Comparison of ENCODE assay signal across 1 cellular context in genomic region chr15:40274350-40275274, GRCh38.
TF ChIP-seq lines count a peak whose summit lies in the region.

No MANE protein-coding gene starts in this region.

TF ChIP-seq in K562, 482 proteins besides CTCF, POLR2A, EP300 and RAD21 (continues in another document):
- TF ChIP-seq BHLHE40 (IDR thresholded peaks at IDR 0.05; ENCODE audit: low read length) (peak; percentile 50), PPARD (CRISPR knock-in tag; IDR thresholded peaks at IDR 0.05) (no peak), MYNN (IDR thresholded peaks at IDR 0.05) (no peak), MYNN (CRISPR knock-in tag; IDR thresholded peaks at IDR 0.05) (no peak), TBL1XR1 (IDR thresholded peaks at IDR 0.05; ENCODE audit: low read length in 2 of 2) (0 out of 4 replicates have a peak, but pooled peaks of 1 of the 2 experiments have one; percentile 80), ZNF696 (CRISPR knock-in tag; conservative IDR thresholded peaks at IDR 0.05) (no peak), CTCFL (IDR thresholded peaks at IDR 0.05; ENCODE audit: borderline replicate concordance, insufficient read depth, low read depth, low read length, poor library complexity, severe bottlenecking) (peak; percentile 71), ZBTB43 (CRISPR knock-in tag; IDR thresholded peaks at IDR 0.05) (peak; percentile 60; the same call in 1 of the 2 replicates), XRCC5 (IDR thresholded peaks at IDR 0.05; ENCODE audit: low read depth, low read length) (peak; percentile 100), NR2C1 (IDR thresholded peaks at IDR 0.05) (no peak), NR2C1 (tag; IDR thresholded peaks at IDR 0.05) (no peak), MAFK (IDR thresholded peaks at IDR 0.05; ENCODE audit: low read length) (0 out of 2 replicates have a peak, but pooled peaks have one; percentile 32), LEF1 (IDR thresholded peaks at IDR 0.05) (no peak), STAG1 (CRISPR knock-in tag; IDR thresholded peaks at IDR 0.05; ENCODE audit: borderline replicate concordance) (peak; percentile 92; the same call in 1 of the 2 replicates), LCOR (CRISPR knock-in tag; IDR thresholded peaks at IDR 0.05) (peak; percentile 88; the same call in 1 of the 2 replicates), CC2D1A (IDR thresholded peaks at IDR 0.05) (peak; percentile 69; the same call in 1 of the 2 replicates), MYC (IDR thresholded peaks at IDR 0.05; ENCODE audit: low read depth, low read length) (peak; percentile 42; the same call in 1 of the 2 replicates), MYC (CRISPR knock-in tag; IDR thresholded peaks at IDR 0.05; ENCODE audit: borderline replicate concordance, low read depth) (no peak), ZNF146 (CRISPR knock-in tag; IDR thresholded peaks at IDR 0.05; ENCODE audit: unreplicated experiment) (no peak), ZBTB33 (CRISPR knock-in tag; IDR thresholded peaks at IDR 0.05) (peak; percentile 86), POU5F1 (IDR thresholded peaks at IDR 0.05; ENCODE audit: borderline replicate concordance, low read depth, low read length, partially characterized antibody) (no peak), COPS2 (conservative IDR thresholded peaks at IDR 0.05) (no peak), TBP (optimal IDR thresholded peaks at IDR 0.05; ENCODE audit: low read depth, low read length) (peak; percentile 13), MAX (CRISPR knock-in tag; IDR thresholded peaks at IDR 0.05) (no peak), RCOR1 (IDR thresholded peaks at IDR 0.05; ENCODE audit: borderline replicate concordance in 1 of 2, low read depth in 2 of 2, low read length in 2 of 2) (peak in 1 of 2 experiments; percentile 75; a peak in 2 of 4 replicates), NR3C1 (CRISPR knock-in tag; IDR thresholded peaks at IDR 0.05) (no peak), ZNF24 (IDR thresholded peaks at IDR 0.05) (peak; percentile 27; the same call in 1 of the 2 replicates), CREM (IDR thresholded peaks at IDR 0.05; ENCODE audit: low read depth) (peak; percentile 48), CBFB (CRISPR knock-in tag; IDR thresholded peaks at IDR 0.05) (peak; percentile 76; the same call in 1 of the 2 replicates), KLF16 (IDR thresholded peaks at IDR 0.05) (peak; percentile 79), JUND (IDR thresholded peaks at IDR 0.05; ENCODE audit: borderline replicate concordance, low read depth, low read length) (peak; percentile 71; the same call in 1 of the 2 replicates), JUND (tag; IDR thresholded peaks at IDR 0.05; ENCODE audit: borderline replicate concordance, low read depth, low read length) (no peak), NBN (IDR thresholded peaks at IDR 0.05; ENCODE audit: low read depth) (peak; percentile 31; the same call in 1 of the 2 replicates), ZNF274 (IDR thresholded peaks at IDR 0.05; ENCODE audit: borderline replicate concordance, low read depth, low read length) (no peak), C11orf30 (IDR thresholded peaks at IDR 0.05; ENCODE audit: low read depth) (no peak), SMAD4 (CRISPR knock-in tag; conservative IDR thresholded peaks at IDR 0.05) (no peak), TEAD4 (IDR thresholded peaks at IDR 0.05; ENCODE audit: low read length) (0 out of 2 replicates have a peak, but pooled peaks have one; percentile 39), TEAD4 (CRISPR knock-in tag; IDR thresholded peaks at IDR 0.05; ENCODE audit: borderline replicate concordance) (no peak), SP1 (CRISPR knock-in tag; IDR thresholded peaks at IDR 0.05) (peak; percentile 60), MEF2D (tag; conservative IDR thresholded peaks at IDR 0.05; ENCODE audit: low read depth) (0 out of 2 replicates have a peak, but pooled peaks have one; percentile 34), ATF1 (CRISPR knock-in tag; IDR thresholded peaks at IDR 0.05) (no peak), ATF1 (tag; IDR thresholded peaks at IDR 0.05) (0 out of 2 replicates have a peak, but pooled peaks have one; percentile 22), SIN3B (IDR thresholded peaks at IDR 0.05; ENCODE audit: low read depth) (0 out of 2 replicates have a peak, but pooled peaks have one; percentile 17), CBX8 (IDR thresholded peaks at IDR 0.05; ENCODE audit: borderline replicate concordance, extremely low read depth, low read depth, low read length, poor library complexity, severe bottlenecking) (no peak), KDM4B (IDR thresholded peaks at IDR 0.05; ENCODE audit: borderline replicate concordance in 2 of 2, low read depth in 1 of 2) (0 out of 4 replicates have a peak, but pooled peaks of 1 of the 2 experiments have one; percentile 17), PHB2 (IDR thresholded peaks at IDR 0.05; ENCODE audit: low read depth) (no peak), ZNF507 (tag; conservative IDR thresholded peaks at IDR 0.05) (no peak)
- TF ChIP-seq, protein P1, sequence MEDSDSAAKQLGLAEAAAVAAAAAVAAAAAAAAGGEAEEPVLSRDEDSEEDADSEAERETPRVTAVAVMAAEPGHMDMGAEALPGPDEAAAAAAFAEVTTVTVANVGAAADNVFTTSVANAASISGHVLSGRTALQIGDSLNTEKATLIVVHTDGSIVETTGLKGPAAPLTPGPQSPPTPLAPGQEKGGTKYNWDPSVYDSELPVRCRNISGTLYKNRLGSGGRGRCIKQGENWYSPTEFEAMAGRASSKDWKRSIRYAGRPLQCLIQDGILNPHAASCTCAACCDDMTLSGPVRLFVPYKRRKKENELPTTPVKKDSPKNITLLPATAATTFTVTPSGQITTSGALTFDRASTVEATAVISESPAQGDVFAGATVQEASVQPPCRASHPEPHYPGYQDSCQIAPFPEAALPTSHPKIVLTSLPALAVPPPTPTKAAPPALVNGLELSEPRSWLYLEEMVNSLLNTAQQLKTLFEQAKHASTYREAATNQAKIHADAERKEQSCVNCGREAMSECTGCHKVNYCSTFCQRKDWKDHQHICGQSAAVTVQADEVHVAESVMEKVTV (CRISPR knock-in tag; IDR thresholded peaks at IDR 0.05), result peak; percentile 96
- TF ChIP-seq, protein P2, sequence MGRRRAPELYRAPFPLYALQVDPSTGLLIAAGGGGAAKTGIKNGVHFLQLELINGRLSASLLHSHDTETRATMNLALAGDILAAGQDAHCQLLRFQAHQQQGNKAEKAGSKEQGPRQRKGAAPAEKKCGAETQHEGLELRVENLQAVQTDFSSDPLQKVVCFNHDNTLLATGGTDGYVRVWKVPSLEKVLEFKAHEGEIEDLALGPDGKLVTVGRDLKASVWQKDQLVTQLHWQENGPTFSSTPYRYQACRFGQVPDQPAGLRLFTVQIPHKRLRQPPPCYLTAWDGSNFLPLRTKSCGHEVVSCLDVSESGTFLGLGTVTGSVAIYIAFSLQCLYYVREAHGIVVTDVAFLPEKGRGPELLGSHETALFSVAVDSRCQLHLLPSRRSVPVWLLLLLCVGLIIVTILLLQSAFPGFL (CRISPR knock-in tag; IDR thresholded peaks at IDR 0.05), result 0 out of 2 replicates have a peak, but pooled peaks have one; percentile 73
- TF ChIP-seq, protein P3, sequence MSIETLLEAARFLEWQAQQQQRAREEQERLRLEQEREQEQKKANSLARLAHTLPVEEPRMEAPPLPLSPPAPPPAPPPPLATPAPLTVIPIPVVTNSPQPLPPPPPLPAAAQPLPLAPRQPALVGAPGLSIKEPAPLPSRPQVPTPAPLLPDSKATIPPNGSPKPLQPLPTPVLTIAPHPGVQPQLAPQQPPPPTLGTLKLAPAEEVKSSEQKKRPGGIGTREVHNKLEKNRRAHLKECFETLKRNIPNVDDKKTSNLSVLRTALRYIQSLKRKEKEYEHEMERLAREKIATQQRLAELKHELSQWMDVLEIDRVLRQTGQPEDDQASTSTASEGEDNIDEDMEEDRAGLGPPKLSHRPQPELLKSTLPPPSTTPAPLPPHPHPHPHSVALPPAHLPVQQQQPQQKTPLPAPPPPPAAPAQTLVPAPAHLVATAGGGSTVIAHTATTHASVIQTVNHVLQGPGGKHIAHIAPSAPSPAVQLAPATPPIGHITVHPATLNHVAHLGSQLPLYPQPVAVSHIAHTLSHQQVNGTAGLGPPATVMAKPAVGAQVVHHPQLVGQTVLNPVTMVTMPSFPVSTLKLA (conservative IDR thresholded peaks at IDR 0.05), result 0 out of 4 replicates have a peak, but pooled peaks of 1 of the 2 experiments have one; percentile 22
- TF ChIP-seq, protein P4, sequence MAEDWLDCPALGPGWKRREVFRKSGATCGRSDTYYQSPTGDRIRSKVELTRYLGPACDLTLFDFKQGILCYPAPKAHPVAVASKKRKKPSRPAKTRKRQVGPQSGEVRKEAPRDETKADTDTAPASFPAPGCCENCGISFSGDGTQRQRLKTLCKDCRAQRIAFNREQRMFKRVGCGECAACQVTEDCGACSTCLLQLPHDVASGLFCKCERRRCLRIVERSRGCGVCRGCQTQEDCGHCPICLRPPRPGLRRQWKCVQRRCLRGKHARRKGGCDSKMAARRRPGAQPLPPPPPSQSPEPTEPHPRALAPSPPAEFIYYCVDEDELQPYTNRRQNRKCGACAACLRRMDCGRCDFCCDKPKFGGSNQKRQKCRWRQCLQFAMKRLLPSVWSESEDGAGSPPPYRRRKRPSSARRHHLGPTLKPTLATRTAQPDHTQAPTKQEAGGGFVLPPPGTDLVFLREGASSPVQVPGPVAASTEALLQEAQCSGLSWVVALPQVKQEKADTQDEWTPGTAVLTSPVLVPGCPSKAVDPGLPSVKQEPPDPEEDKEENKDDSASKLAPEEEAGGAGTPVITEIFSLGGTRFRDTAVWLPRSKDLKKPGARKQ (CRISPR knock-in tag; IDR thresholded peaks at IDR 0.05), result peak; percentile 81; the same call in 1 of the 2 replicates
- TF ChIP-seq, protein P5, sequence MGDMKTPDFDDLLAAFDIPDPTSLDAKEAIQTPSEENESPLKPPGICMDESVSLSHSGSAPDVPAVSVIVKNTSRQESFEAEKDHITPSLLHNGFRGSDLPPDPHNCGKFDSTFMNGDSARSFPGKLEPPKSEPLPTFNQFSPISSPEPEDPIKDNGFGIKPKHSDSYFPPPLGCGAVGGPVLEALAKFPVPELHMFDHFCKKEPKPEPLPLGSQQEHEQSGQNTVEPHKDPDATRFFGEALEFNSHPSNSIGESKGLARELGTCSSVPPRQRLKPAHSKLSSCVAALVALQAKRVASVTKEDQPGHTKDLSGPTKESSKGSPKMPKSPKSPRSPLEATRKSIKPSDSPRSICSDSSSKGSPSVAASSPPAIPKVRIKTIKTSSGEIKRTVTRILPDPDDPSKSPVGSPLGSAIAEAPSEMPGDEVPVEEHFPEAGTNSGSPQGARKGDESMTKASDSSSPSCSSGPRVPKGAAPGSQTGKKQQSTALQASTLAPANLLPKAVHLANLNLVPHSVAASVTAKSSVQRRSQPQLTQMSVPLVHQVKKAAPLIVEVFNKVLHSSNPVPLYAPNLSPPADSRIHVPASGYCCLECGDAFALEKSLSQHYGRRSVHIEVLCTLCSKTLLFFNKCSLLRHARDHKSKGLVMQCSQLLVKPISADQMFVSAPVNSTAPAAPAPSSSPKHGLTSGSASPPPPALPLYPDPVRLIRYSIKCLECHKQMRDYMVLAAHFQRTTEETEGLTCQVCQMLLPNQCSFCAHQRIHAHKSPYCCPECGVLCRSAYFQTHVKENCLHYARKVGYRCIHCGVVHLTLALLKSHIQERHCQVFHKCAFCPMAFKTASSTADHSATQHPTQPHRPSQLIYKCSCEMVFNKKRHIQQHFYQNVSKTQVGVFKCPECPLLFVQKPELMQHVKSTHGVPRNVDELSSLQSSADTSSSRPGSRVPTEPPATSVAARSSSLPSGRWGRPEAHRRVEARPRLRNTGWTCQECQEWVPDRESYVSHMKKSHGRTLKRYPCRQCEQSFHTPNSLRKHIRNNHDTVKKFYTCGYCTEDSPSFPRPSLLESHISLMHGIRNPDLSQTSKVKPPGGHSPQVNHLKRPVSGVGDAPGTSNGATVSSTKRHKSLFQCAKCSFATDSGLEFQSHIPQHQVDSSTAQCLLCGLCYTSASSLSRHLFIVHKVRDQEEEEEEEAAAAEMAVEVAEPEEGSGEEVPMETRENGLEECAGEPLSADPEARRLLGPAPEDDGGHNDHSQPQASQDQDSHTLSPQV (IDR thresholded peaks at IDR 0.05), result peak; percentile 94
